Comparison of ENCODE assay signal across 1 cellular context in the genomic region with DNA sequence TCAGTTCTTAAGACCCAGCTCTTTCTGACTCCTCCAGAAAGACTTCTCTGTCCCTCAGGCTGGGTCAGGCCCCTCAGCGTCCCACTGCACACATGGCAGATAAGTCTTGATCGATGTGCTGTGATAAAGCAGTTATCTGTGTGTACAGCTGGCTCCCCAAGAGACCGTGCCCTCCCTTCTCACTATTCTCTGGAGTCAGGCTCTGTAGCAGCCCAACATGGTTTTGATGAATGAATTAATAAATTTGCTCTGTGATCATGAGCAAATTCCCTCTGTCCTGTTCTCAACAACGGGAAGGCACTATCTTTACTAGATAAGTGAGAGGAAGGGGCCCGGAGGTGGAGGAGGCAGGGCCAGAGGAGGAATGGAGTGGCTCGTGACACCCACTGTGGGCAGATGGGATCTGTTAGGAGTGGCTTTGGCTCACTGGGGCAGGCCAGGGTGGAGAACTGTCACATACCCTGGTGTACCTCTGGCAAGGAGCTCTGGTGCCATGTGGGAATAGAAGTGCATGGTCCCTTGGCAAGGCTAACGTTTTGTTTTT.
TF ChIP-seq lines count a peak whose summit lies in the region.

No MANE protein-coding gene starts in this region.

TF ChIP-seq in K562, 482 proteins besides CTCF, POLR2A, EP300 and RAD21 (continued from another document):
- TF ChIP-seq ARHGAP35 (IDR thresholded peaks at IDR 0.05; ENCODE audit: partially characterized antibody) (no peak), COPS2 (conservative IDR thresholded peaks at IDR 0.05) (no peak), NFE2L1 (tag; IDR thresholded peaks at IDR 0.05; ENCODE audit: borderline replicate concordance, low read depth) (no peak), JUNB (CRISPR knock-in tag; conservative IDR thresholded peaks at IDR 0.05) (peak; percentile 18; the same call in 1 of the 2 replicates), ZNF445 (CRISPR knock-in tag; IDR thresholded peaks at IDR 0.05; ENCODE audit: low read depth) (no peak), RFX5 (IDR thresholded peaks at IDR 0.05; ENCODE audit: low read depth, low read length) (no peak), SNIP1 (IDR thresholded peaks at IDR 0.05; ENCODE audit: low read depth) (no peak), HDAC1 (IDR thresholded peaks at IDR 0.05) (peak; percentile 29 to 53; a peak in 1 of 4 replicates), MBD2 (IDR thresholded peaks at IDR 0.05; ENCODE audit: borderline replicate concordance, low read depth) (no peak; the same call in 1 of the 2 replicates), ZNF384 (IDR thresholded peaks at IDR 0.05; ENCODE audit: low read depth, low read length) (no peak), GTF2F1 (IDR thresholded peaks at IDR 0.05; ENCODE audit: low read depth, low read length) (no peak), GATAD2A (IDR thresholded peaks at IDR 0.05) (peak; percentile 91), SIN3A (IDR thresholded peaks at IDR 0.05; ENCODE audit: borderline replicate concordance in 2 of 2, control insufficient read depth in 1 of 2, low read depth in 2 of 2, low read length in 2 of 2) (no peak), DPF2 (IDR thresholded peaks at IDR 0.05) (peak; percentile 94), ZNF316 (IDR thresholded peaks at IDR 0.05) (no peak), RB1 (IDR thresholded peaks at IDR 0.05; ENCODE audit: low read depth) (no peak), MCM7 (IDR thresholded peaks at IDR 0.05) (no peak), CEBPB (tag; IDR thresholded peaks at IDR 0.05) (no peak), ZNF431 (CRISPR knock-in tag; IDR thresholded peaks at IDR 0.05) (no peak), EZH2 (IDR thresholded peaks at IDR 0.05; ENCODE audit: borderline replicate concordance, low read depth, low read length) (no peak), RCOR1 (IDR thresholded peaks at IDR 0.05; ENCODE audit: borderline replicate concordance in 1 of 2, low read depth in 2 of 2, low read length in 2 of 2) (peak in 1 of 2 experiments; percentile 77; a peak in 2 of 4 replicates), NCOA4 (IDR thresholded peaks at IDR 0.05; ENCODE audit: partially characterized antibody) (no peak), FUS (optimal IDR thresholded peaks at IDR 0.05; ENCODE audit: low read depth, low read length) (no peak), HNRNPUL1 (IDR thresholded peaks at IDR 0.05; ENCODE audit: low read length) (no peak), CXXC5 (CRISPR knock-in tag; IDR thresholded peaks at IDR 0.05) (peak; percentile 85), ZNF134 (CRISPR knock-in tag; conservative IDR thresholded peaks at IDR 0.05) (0 out of 2 replicates have a peak, but pooled peaks have one; percentile 10), HDAC3 (IDR thresholded peaks at IDR 0.05; ENCODE audit: borderline replicate concordance, partially characterized antibody) (peak; percentile 34), BACH1 (tag; IDR thresholded peaks at IDR 0.05) (no peak), GABPB2 (CRISPR knock-in tag; conservative IDR thresholded peaks at IDR 0.05) (0 out of 2 replicates have a peak, but pooled peaks have one; percentile 71)
- TF ChIP-seq, protein P1, sequence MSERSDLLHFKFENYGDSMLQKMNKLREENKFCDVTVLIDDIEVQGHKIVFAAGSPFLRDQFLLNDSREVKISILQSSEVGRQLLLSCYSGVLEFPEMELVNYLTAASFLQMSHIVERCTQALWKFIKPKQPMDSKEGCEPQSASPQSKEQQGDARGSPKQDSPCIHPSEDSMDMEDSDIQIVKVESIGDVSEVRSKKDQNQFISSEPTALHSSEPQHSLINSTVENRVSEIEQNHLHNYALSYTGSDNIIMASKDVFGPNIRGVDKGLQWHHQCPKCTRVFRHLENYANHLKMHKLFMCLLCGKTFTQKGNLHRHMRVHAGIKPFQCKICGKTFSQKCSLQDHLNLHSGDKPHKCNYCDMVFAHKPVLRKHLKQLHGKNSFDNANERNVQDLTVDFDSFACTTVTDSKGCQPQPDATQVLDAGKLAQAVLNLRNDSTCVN (CRISPR knock-in tag; IDR thresholded peaks at IDR 0.05): no peak
- TF ChIP-seq, protein P2, sequence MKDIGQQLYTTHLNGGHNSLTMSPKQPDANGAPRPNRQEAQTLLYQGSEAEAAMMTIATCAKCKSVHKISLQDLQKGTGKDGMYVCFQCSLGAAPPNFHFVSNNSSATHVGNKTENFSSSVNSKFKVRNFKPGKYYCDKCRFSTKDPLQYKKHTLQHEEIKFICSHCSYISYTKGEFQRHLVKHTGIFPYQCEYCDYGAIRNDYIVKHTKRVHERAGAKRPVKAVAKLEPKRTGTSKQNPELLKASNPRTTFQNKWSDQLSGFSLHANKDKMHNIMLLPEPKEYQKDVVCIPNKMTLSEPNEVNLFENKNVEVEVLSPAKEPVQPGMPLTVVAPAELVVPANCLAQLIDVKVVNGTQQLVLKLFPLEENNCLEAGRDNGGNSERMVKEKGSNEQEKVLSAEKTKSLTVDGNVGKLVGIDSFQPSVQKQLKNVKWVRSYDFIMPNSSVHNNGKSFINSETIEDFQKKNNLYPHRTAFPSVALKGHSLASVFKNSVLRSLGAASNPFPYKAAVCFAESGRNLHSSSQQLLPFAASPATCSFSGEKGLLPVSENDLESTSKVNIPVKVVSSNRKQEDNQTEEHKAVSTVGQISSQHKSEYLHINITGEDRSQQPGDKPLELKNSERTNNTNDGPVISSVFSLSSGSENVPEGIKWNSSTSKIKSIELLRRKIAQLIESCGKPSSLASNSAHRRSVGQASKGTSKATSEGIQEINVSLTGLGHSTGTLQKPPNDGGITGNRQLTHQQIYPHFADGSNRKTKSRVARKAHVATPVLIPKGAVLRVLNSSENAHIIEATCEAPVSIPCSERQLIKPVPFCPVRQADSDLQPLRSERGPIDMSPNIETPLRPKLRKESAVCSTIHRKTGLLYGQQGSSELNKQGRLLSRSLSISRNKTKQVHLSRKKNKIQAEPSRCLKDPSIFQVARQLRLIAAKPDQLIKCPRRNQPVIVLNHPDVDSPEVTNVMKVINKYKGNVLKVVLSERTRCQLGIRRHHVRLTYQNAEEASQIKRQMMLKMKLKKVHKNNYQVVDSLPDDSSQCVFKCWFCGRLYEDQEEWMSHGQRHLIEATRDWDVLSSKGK (CRISPR knock-in tag; IDR thresholded peaks at IDR 0.05): no peak
- TF ChIP-seq, protein P3, sequence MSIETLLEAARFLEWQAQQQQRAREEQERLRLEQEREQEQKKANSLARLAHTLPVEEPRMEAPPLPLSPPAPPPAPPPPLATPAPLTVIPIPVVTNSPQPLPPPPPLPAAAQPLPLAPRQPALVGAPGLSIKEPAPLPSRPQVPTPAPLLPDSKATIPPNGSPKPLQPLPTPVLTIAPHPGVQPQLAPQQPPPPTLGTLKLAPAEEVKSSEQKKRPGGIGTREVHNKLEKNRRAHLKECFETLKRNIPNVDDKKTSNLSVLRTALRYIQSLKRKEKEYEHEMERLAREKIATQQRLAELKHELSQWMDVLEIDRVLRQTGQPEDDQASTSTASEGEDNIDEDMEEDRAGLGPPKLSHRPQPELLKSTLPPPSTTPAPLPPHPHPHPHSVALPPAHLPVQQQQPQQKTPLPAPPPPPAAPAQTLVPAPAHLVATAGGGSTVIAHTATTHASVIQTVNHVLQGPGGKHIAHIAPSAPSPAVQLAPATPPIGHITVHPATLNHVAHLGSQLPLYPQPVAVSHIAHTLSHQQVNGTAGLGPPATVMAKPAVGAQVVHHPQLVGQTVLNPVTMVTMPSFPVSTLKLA (conservative IDR thresholded peaks at IDR 0.05): peak in 1 of 2 experiments; percentile 62; a peak in 1 of 4 replicates
- TF ChIP-seq, protein P4, sequence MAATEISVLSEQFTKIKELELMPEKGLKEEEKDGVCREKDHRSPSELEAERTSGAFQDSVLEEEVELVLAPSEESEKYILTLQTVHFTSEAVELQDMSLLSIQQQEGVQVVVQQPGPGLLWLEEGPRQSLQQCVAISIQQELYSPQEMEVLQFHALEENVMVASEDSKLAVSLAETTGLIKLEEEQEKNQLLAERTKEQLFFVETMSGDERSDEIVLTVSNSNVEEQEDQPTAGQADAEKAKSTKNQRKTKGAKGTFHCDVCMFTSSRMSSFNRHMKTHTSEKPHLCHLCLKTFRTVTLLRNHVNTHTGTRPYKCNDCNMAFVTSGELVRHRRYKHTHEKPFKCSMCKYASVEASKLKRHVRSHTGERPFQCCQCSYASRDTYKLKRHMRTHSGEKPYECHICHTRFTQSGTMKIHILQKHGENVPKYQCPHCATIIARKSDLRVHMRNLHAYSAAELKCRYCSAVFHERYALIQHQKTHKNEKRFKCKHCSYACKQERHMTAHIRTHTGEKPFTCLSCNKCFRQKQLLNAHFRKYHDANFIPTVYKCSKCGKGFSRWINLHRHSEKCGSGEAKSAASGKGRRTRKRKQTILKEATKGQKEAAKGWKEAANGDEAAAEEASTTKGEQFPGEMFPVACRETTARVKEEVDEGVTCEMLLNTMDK (IDR thresholded peaks at IDR 0.05; ENCODE audit: borderline replicate concordance, insufficient read depth, low read depth, low read length, poor library complexity, severe bottlenecking): no peak
- TF ChIP-seq, protein P5, sequence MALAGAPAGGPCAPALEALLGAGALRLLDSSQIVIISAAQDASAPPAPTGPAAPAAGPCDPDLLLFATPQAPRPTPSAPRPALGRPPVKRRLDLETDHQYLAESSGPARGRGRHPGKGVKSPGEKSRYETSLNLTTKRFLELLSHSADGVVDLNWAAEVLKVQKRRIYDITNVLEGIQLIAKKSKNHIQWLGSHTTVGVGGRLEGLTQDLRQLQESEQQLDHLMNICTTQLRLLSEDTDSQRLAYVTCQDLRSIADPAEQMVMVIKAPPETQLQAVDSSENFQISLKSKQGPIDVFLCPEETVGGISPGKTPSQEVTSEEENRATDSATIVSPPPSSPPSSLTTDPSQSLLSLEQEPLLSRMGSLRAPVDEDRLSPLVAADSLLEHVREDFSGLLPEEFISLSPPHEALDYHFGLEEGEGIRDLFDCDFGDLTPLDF (CRISPR knock-in tag; IDR thresholded peaks at IDR 0.05): no peak
- TF ChIP-seq, protein P6, sequence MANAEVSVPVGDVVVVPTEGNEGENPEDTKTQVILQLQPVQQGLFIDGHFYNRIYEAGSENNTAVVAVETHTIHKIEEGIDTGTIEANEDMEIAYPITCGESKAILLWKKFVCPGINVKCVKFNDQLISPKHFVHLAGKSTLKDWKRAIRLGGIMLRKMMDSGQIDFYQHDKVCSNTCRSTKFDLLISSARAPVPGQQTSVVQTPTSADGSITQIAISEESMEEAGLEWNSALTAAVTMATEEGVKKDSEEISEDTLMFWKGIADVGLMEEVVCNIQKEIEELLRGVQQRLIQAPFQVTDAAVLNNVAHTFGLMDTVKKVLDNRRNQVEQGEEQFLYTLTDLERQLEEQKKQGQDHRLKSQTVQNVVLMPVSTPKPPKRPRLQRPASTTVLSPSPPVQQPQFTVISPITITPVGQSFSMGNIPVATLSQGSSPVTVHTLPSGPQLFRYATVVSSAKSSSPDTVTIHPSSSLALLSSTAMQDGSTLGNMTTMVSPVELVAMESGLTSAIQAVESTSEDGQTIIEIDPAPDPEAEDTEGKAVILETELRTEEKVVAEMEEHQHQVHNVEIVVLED (CRISPR knock-in tag; IDR thresholded peaks at IDR 0.05): no peak; the same call in none of the 2 replicates
- TF ChIP-seq, protein P7, sequence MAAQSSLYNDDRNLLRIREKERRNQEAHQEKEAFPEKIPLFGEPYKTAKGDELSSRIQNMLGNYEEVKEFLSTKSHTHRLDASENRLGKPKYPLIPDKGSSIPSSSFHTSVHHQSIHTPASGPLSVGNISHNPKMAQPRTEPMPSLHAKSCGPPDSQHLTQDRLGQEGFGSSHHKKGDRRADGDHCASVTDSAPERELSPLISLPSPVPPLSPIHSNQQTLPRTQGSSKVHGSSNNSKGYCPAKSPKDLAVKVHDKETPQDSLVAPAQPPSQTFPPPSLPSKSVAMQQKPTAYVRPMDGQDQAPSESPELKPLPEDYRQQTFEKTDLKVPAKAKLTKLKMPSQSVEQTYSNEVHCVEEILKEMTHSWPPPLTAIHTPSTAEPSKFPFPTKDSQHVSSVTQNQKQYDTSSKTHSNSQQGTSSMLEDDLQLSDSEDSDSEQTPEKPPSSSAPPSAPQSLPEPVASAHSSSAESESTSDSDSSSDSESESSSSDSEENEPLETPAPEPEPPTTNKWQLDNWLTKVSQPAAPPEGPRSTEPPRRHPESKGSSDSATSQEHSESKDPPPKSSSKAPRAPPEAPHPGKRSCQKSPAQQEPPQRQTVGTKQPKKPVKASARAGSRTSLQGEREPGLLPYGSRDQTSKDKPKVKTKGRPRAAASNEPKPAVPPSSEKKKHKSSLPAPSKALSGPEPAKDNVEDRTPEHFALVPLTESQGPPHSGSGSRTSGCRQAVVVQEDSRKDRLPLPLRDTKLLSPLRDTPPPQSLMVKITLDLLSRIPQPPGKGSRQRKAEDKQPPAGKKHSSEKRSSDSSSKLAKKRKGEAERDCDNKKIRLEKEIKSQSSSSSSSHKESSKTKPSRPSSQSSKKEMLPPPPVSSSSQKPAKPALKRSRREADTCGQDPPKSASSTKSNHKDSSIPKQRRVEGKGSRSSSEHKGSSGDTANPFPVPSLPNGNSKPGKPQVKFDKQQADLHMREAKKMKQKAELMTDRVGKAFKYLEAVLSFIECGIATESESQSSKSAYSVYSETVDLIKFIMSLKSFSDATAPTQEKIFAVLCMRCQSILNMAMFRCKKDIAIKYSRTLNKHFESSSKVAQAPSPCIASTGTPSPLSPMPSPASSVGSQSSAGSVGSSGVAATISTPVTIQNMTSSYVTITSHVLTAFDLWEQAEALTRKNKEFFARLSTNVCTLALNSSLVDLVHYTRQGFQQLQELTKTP (IDR thresholded peaks at IDR 0.05; ENCODE audit: low read depth in 1 of 2, partially characterized antibody in 2 of 2): peak in 1 of 2 experiments; percentile 57
- TF ChIP-seq, protein P8, sequence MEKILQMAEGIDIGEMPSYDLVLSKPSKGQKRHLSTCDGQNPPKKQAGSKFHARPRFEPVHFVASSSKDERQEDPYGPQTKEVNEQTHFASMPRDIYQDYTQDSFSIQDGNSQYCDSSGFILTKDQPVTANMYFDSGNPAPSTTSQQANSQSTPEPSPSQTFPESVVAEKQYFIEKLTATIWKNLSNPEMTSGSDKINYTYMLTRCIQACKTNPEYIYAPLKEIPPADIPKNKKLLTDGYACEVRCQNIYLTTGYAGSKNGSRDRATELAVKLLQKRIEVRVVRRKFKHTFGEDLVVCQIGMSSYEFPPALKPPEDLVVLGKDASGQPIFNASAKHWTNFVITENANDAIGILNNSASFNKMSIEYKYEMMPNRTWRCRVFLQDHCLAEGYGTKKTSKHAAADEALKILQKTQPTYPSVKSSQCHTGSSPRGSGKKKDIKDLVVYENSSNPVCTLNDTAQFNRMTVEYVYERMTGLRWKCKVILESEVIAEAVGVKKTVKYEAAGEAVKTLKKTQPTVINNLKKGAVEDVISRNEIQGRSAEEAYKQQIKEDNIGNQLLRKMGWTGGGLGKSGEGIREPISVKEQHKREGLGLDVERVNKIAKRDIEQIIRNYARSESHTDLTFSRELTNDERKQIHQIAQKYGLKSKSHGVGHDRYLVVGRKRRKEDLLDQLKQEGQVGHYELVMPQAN (IDR thresholded peaks at IDR 0.05; ENCODE audit: borderline replicate concordance): no peak
TF ChIP-seq in K562: peak in this region for 135.
